Comparison of ENCODE assay signal across 2 cellular contexts in the genomic region with DNA sequence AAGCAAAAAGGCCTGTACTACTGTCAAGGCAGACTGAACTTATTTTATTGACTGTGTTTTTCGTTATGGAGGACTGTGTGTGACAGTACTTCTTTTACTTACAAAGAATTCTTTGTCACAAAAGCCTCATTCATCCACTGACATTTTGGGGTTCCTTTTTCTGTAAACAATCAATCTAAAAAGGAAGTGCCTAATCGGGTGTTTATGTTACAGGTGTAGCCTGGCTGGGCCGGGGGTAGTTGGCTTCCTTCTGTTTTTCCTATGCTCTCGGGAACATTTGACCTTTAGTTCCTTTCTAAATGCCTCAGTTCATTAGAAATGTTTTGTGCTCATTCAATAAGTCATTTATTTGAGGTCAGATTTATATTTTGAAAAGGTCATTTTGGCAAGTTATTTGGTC.
TF ChIP-seq lines count a peak whose summit lies in the region.

No MANE protein-coding gene starts in this region.

TF ChIP-seq in WTC11, 78 proteins besides CTCF, POLR2A, EP300 and RAD21:
- TF ChIP-seq ZSCAN18 (CRISPR knock-in tag; IDR thresholded peaks at IDR 0.05) (no peak), ZNF396 (CRISPR knock-in tag; IDR thresholded peaks at IDR 0.05; ENCODE audit: borderline replicate concordance) (no peak), SMAD4 (CRISPR knock-in tag; IDR thresholded peaks at IDR 0.05) (no peak)
- TF ChIP-seq, protein P1, sequence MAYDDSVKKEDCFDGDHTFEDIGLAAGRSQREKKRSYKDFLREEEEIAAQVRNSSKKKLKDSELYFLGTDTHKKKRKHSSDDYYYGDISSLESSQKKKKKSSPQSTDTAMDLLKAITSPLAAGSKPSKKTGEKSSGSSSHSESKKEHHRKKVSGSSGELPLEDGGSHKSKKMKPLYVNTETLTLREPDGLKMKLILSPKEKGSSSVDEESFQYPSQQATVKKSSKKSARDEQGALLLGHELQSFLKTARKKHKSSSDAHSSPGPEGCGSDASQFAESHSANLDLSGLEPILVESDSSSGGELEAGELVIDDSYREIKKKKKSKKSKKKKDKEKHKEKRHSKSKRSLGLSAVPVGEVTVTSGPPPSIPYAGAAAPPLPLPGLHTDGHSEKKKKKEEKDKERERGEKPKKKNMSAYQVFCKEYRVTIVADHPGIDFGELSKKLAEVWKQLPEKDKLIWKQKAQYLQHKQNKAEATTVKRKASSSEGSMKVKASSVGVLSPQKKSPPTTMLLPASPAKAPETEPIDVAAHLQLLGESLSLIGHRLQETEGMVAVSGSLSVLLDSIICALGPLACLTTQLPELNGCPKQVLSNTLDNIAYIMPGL (CRISPR knock-in tag; IDR thresholded peaks at IDR 0.05), result no peak

TF ChIP-seq in GM23338, 12 proteins besides CTCF, POLR2A, EP300 and RAD21 (continued from another document):
- no peak for TF ChIP-seq ETS1 (IDR thresholded peaks at IDR 0.05)
- no peak for TF ChIP-seq REST (IDR thresholded peaks at IDR 0.05; ENCODE audit: unreplicated experiment)
- TF ChIP-seq, protein P2, sequence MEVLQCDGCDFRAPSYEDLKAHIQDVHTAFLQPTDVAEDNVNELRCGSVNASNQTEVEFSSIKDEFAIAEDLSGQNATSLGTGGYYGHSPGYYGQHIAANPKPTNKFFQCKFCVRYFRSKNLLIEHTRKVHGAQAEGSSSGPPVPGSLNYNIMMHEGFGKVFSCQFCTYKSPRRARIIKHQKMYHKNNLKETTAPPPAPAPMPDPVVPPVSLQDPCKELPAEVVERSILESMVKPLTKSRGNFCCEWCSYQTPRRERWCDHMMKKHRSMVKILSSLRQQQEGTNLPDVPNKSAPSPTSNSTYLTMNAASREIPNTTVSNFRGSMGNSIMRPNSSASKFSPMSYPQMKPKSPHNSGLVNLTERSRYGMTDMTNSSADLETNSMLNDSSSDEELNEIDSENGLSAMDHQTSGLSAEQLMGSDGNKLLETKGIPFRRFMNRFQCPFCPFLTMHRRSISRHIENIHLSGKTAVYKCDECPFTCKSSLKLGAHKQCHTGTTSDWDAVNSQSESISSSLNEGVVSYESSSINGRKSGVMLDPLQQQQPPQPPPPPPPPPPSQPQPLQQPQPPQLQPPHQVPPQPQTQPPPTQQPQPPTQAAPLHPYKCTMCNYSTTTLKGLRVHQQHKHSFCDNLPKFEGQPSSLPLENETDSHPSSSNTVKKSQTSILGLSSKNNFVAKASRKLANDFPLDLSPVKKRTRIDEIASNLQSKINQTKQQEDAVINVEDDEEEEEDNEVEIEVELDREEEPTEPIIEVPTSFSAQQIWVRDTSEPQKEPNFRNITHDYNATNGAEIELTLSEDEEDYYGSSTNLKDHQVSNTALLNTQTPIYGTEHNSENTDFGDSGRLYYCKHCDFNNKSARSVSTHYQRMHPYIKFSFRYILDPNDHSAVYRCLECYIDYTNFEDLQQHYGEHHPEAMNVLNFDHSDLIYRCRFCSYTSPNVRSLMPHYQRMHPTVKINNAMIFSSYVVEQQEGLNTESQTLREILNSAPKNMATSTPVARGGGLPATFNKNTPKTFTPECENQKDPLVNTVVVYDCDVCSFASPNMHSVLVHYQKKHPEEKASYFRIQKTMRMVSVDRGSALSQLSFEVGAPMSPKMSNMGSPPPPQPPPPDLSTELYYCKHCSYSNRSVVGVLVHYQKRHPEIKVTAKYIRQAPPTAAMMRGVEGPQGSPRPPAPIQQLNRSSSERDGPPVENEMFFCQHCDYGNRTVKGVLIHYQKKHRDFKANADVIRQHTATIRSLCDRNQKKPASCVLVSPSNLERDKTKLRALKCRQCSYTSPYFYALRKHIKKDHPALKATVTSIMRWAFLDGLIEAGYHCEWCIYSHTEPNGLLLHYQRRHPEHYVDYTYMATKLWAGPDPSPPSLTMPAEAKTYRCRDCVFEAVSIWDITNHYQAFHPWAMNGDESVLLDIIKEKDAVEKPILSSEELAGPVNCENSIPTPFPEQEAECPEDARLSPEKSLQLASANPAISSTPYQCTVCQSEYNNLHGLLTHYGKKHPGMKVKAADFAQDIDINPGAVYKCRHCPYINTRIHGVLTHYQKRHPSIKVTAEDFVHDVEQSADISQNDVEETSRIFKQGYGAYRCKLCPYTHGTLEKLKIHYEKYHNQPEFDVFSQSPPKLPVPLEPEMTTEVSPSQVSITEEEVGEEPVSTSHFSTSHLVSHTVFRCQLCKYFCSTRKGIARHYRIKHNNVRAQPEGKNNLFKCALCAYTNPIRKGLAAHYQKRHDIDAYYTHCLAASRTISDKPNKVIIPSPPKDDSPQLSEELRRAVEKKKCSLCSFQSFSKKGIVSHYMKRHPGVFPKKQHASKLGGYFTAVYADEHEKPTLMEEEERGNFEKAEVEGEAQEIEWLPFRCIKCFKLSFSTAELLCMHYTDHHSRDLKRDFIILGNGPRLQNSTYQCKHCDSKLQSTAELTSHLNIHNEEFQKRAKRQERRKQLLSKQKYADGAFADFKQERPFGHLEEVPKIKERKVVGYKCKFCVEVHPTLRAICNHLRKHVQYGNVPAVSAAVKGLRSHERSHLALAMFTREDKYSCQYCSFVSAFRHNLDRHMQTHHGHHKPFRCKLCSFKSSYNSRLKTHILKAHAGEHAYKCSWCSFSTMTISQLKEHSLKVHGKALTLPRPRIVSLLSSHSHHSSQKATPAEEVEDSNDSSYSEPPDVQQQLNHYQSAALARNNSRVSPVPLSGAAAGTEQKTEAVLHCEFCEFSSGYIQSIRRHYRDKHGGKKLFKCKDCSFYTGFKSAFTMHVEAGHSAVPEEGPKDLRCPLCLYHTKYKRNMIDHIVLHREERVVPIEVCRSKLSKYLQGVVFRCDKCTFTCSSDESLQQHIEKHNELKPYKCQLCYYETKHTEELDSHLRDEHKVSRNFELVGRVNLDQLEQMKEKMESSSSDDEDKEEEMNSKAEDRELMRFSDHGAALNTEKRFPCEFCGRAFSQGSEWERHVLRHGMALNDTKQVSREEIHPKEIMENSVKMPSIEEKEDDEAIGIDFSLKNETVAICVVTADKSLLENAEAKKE (CRISPR knock-in tag; IDR thresholded peaks at IDR 0.05), result no peak
- no peak for TF ChIP-seq STAT1 (IDR thresholded peaks at IDR 0.05; ENCODE audit: unreplicated experiment)
- no peak for TF ChIP-seq EZH2 (IDR thresholded peaks at IDR 0.05; ENCODE audit: low read depth, unreplicated experiment)
- TF ChIP-seq EZH2phosphoT487 (IDR thresholded peaks at IDR 0.05; ENCODE audit: unreplicated experiment), result no peak
